20 cellular contexts compared by ENCODE assay signal in genomic region chr12:19085090-19085489, GRCh38. TPM values are rescaled to one million over a fixed set of nuclear protein-coding genes. Genes with fewer than 3 reads are reported as not detected.
DNase-seq lines count a peak whose midpoint lies in the region; ATAC-seq and TF ChIP-seq lines count a peak whose summit lies in the region.
"Had no signal": no experiment of that assay in that cellular context is flagged by ENCODE, and none has a peak within 500 bp of the region (broad histone marks: within the 10 kb centered on the region; RNA-seq: fewer than 3 reads in every experiment).

No MANE protein-coding gene starts in this region.

- H3K4me3 Mint-ChIP-seq in HFFc6: no peak overlapping the region
- H3K4me3 Mint-ChIP-seq: IgD-negative memory B cell had no signal

- peak; percentile 9 for DNase-seq in ELR (ENCODE audit: low read depth)
- peak; percentile 68 for DNase-seq in M059J (ENCODE audit: low read depth)
- peak; percentile 3 to 17 for DNase-seq in cardiac fibroblast (ENCODE audit: low read depth in 2 of 2)
- peak; percentile 16 for DNase-seq in kidney tubule cell (ENCODE audit: low spot score)
- no peak for DNase-seq in HFFc6
- DNase-seq: C1 segment of cervical spinal cord, DND-41, GF-D8, H7, Karpas-422, NCI-H1105, NCI-H2081, NCI-H2171 treated with DMSO at 0.1 percent for 48 hours had no signal

- TF ChIP-seq CTCF in cardiac fibroblast (IDR thresholded peaks at IDR 0.05; ENCODE audit: low read depth, low read length) (no peak), HFFc6 (IDR thresholded peaks at IDR 0.05) (no peak)

- no peak overlapping the region for H3K27ac Mint-ChIP-seq in HFFc6
- H3K27ac Mint-ChIP-seq: IgD-negative memory B cell had no signal

- no peak overlapping the region for H3K4me3 ChIP-seq in cardiac fibroblast (replicated peaks in 1 of 2; ENCODE audit: low read depth in 2 of 2, low read length in 2 of 2)
- H3K4me3 ChIP-seq: GM12878 had no signal

- H3K27me3 Mint-ChIP-seq in HFFc6 (ENCODE audit: insufficient read depth): no peaks in the 10 kb centered on the region
- H3K27me3 Mint-ChIP-seq: IgD-negative memory B cell had no signal

- H3K9me3 Mint-ChIP-seq in HFFc6: no peaks in the 10 kb centered on the region

- no peaks in the 10 kb centered on the region; the same call in 1 of the 2 replicates for H3K4me1 Mint-ChIP-seq in HFFc6 (ENCODE audit: low read depth)
- H3K4me1 Mint-ChIP-seq: IgD-negative memory B cell had no signal

- no peak for ATAC-seq in GM21447 (IDR thresholded peaks at IDR 0.05; ENCODE audit: unreplicated experiment)
- ATAC-seq in GM19397 (IDR thresholded peaks at IDR 0.05; ENCODE audit: unreplicated experiment): no peak
- no peak for ATAC-seq in GM19351 (IDR thresholded peaks at IDR 0.05; ENCODE audit: unreplicated experiment)
- ATAC-seq: GM12878, Panc1, Right ventricle myocardium inferior had no signal

- H3K36me3 Mint-ChIP-seq in HFFc6 (ENCODE audit: low read depth): no peaks in the 10 kb centered on the region
- H3K36me3 Mint-ChIP-seq: IgD-negative memory B cell had no signal

RNA-seq across cellular contexts. Expression of gene PLEKHA5, which starts 44.4 kb away (rescaled TPM):
- total RNA-seq in M059J (2014; rRNA removed; shearing (Covaris generic)): 17.3 and 19.6 TPM in 2 replicates
- 10 to 100 TPM; 15.7 to 22.6 (median 18.6) TPM for total RNA-seq in HFFc6 (2021; fragmentation: NEBNext Ultra II Directional; extraction: Animal tissue kit (Norgen Biotek cat#: 25700))
